Comparison of ENCODE assay signal across 23 cellular contexts in the genomic region with DNA sequence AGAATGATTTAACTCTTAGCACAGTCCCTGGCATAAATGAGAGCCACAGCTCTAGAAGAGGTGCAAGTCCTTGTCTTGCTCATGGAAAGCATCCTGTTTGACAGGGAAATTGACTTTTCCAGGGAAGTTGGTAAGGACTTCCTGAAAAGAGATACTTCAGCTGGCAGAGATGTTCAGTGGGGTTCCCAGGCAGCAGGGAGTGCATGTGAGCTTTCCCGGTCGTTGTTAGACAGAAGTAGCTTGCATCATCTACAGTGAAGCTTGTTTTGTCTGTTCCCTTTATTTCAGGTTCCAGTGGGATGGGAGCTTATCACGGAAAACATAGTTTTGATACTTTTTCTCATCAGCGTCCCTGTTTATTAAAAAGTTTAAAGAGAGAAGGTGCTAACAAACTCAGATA. TPM values are rescaled to one million over a fixed set of nuclear protein-coding genes. Genes with fewer than 3 reads are reported as not detected.
DNase-seq lines count a peak whose midpoint lies in the region; ATAC-seq and TF ChIP-seq lines count a peak whose summit lies in the region.
"Had no signal": no experiment of that assay in that cellular context is flagged by ENCODE, and none has a peak within 500 bp of the region (broad histone marks: within the 10 kb centered on the region; RNA-seq: fewer than 3 reads in every experiment).

No MANE protein-coding gene starts in this region.

- H2AFZ ChIP-seq in mammary epithelial cell (ENCODE audit: low read depth, low read length) (no peak overlapping the region), OCI-LY7 (ENCODE audit: low read length) (no peak overlapping the region)

- POLR2A ChIA-PET in MCF 10A (lab: Yijun Ruan, JAX) (interaction anchor here (0.9 to 1.8 kb wide), 4 partner anchors 14 to 56 kb away, joined by 3 to 7 read pairs (median 4); a partner anchor contains a TSS), OCI-LY7 (lab: Charles Lee) (interaction anchor here (0.7 to 1.7 kb wide), 3 partner anchors 11 to 209 kb away, joined by 3 to 4 read pairs (median 4); no protein-coding TSS in a partner anchor)

- peaks cover 6% of the 10 kb centered on the region for H3K4me1 Mint-ChIP-seq in MCF 10A (ENCODE audit: insufficient read depth, unreplicated experiment)
- H3K4me1 Mint-ChIP-seq in nephron, result peaks cover 10% of the 10 kb centered on the region

- H3K4me2 ChIP-seq in mammary epithelial cell (ENCODE audit: insufficient read depth, low read depth, low read length) (no peak overlapping the region), OCI-LY7 (ENCODE audit: low read length) (no peak overlapping the region)
- H3K4me2 ChIP-seq: BLaER1 treated with 17β-estradiol and CSF1 and Interleukin-3, amounts not matched to agents 10 nM and 100 nM had no signal

- in situ Hi-C loops in mammary epithelial cell (cut with MboI; ENCODE audit: low sequenced_read_pairs in 2 of 2), result no loop called here

- no peaks in the 10 kb centered on the region for H3K9me2 ChIP-seq in OCI-LY7 (ENCODE audit: insufficient read depth, low read length)

- H3K9ac ChIP-seq in mammary epithelial cell (ENCODE audit: insufficient read depth, low read length), result no peak overlapping the region
- H3K9ac ChIP-seq: BLaER1 treated with 17β-estradiol and CSF1 and Interleukin-3, amounts not matched to agents 10 nM and 100 nM had no signal

- no peak for TF ChIP-seq POLR2A in upper lobe of left lung (IDR thresholded peaks at IDR 0.05)

- dilution Hi-C loops in mammary epithelial cell (cut with HindIII; ENCODE audit: low sequenced_read_pairs), result loop anchor here (5.0 kb wide), 1 partner anchor 91 kb away; no protein-coding TSS in a partner anchor

- ATAC-seq in upper lobe of left lung (ENCODE audit: low FRiP score in 2 of 2) (peak in 1 of 2 donors; percentile 30), HG03521 (IDR thresholded peaks at IDR 0.05; ENCODE audit: unreplicated experiment) (no peak)

- H3K27ac Mint-ChIP-seq in MCF 10A (ENCODE audit: low read depth, unreplicated experiment) (peak overlapping the region; percentile 16), nephron (peak overlapping the region; percentile 37 to 93 (median 62))
- H3K27ac Mint-ChIP-seq: T-helper 2 cell treated with Interferon-gamma antibody and Interleukin-4, amounts not matched to agents 5 μg/mL and 100 μg/mL, for 36 hours had no signal

- peaks cover 84% of the 10 kb centered on the region for H3K36me3 Mint-ChIP-seq in MCF 10A (ENCODE audit: insufficient read depth, unreplicated experiment)
- peaks cover 56% of the 10 kb centered on the region for H3K36me3 Mint-ChIP-seq in nephron (ENCODE audit: low read depth)

- BruUV-seq in MCF 10A (replicated peaks; lab: Mats Ljungman, UMichigan) (no TSS peak), mammary epithelial cell (replicated peaks; lab: Mats Ljungman, UMichigan) (no TSS peak), OCI-LY7 (replicated peaks; lab: Mats Ljungman, UMichigan) (no TSS peak)

- H3K9me3 Mint-ChIP-seq in MCF 10A (ENCODE audit: unreplicated experiment) (no peaks in the 10 kb centered on the region), nephron (no peaks in the 10 kb centered on the region)
- H3K9me3 Mint-ChIP-seq: T-helper 2 cell treated with Interferon-gamma antibody and Interleukin-4, amounts not matched to agents 5 μg/mL and 100 μg/mL, for 36 hours had no signal

- no peak for TF ChIP-seq EP300 in upper lobe of left lung (IDR thresholded peaks at IDR 0.05)

- H3K27me3 ChIP-seq in mammary epithelial cell (ENCODE audit: insufficient read depth, low read length) (no peaks in the 10 kb centered on the region), left ventricle myocardium inferior (ENCODE audit: low read depth) (no peaks in the 10 kb centered on the region), upper lobe of left lung (no peaks in the 10 kb centered on the region)
- H3K27me3 ChIP-seq: BLaER1 treated with 17β-estradiol and CSF1 and Interleukin-3, amounts not matched to agents 10 nM and 100 nM; sigmoid colon had no signal

- WGBS in mammary epithelial cell (ENCODE audit: low coverage, missing lambda C conversion rate), result 91% methylated on average over 4 of the region's 4 CpGs
- WGBS in upper lobe of left lung, 2 donors, result 67 to 71% methylated on average over 4 of the region's 4 CpGs

- H3K9me3 ChIP-seq in mammary epithelial cell (replicated peaks; ENCODE audit: insufficient read depth, low read length), result no peaks in the 10 kb centered on the region
- H3K9me3 ChIP-seq in left ventricle myocardium inferior (replicated peaks), result no peaks in the 10 kb centered on the region
- no peaks in the 10 kb centered on the region for H3K9me3 ChIP-seq in upper lobe of left lung
- H3K9me3 ChIP-seq in OCI-LY7 (ENCODE audit: low read length), result no peaks in the 10 kb centered on the region
- H3K9me3 ChIP-seq: BLaER1 treated with 17β-estradiol and CSF1 and Interleukin-3, amounts not matched to agents 10 nM and 100 nM; sigmoid colon had no signal

- no peak for DNase-seq in MCF 10A (ENCODE audit: unreplicated experiment)
- DNase-seq in mammary epithelial cell, result no peak
- DNase-seq in left ventricle myocardium inferior, result no peak
- DNase-seq in upper lobe of left lung, result no peak
- no peak for DNase-seq in GDM1 (lab: John Stamatoyannopoulos, UW)
- no peak for DNase-seq in OCI-LY7 (ENCODE audit: low spot score)
- DNase-seq: activated CD4-positive, CD25-positive, alpha-beta regulatory T cell; activated naive CD4-positive, alpha-beta T cell treated with anti-CD3 and anti-CD28 coated beads, Interleukin-2, amount 50 U/mL, for 16 hours; activated T-cell treated with anti-CD3 and anti-CD28 coated beads, Interleukin-2, amount 50 U/mL, for 48 hours; GOT3; NCI-H1417; NCI-H2171; NCI-H69; sigmoid colon; stimulated activated CD4-positive, alpha-beta T cell treated with anti-CD3 and anti-CD28 coated beads, Interleukin-2, amount 100 ng/mL, for 24 hours; stimulated activated naive CD4-positive, alpha-beta T cell treated with Interleukin-2 at 50 U/mL for 16 hours had no signal

- H3K4me1 ChIP-seq in mammary epithelial cell (ENCODE audit: insufficient read depth, low read length), result no peaks in the 10 kb centered on the region
- H3K4me1 ChIP-seq in left ventricle myocardium inferior, result peaks cover 34% of the 10 kb centered on the region
- H3K4me1 ChIP-seq in upper lobe of left lung, result peaks cover 4 to 26% (median 18%) of the 10 kb centered on the region in 4 donors
- no peaks in the 10 kb centered on the region for H3K4me1 ChIP-seq in OCI-LY7 (ENCODE audit: insufficient read depth, low read length, poor library complexity, severe bottlenecking)
- H3K4me1 ChIP-seq: BLaER1 treated with 17β-estradiol and CSF1 and Interleukin-3, amounts not matched to agents 10 nM and 100 nM; sigmoid colon had no signal

- H4K20me1 ChIP-seq in mammary epithelial cell (ENCODE audit: insufficient read depth, low read length) (no peaks in the 10 kb centered on the region), OCI-LY7 (ENCODE audit: insufficient read depth, low read length) (no peaks in the 10 kb centered on the region)

- peaks cover 2% of the 10 kb centered on the region for H3K36me3 ChIP-seq in mammary epithelial cell (ENCODE audit: insufficient read depth, low read length)
- peaks cover 12% of the 10 kb centered on the region for H3K36me3 ChIP-seq in left ventricle myocardium inferior
- H3K36me3 ChIP-seq in upper lobe of left lung, result peaks cover 0 to 57% (median 7%) of the 10 kb centered on the region in 4 donors
- peaks cover 49% of the 10 kb centered on the region; the same call in 1 of the 2 replicates for H3K36me3 ChIP-seq in OCI-LY7 (ENCODE audit: insufficient read depth, low read length)

- H3K27me3 Mint-ChIP-seq in MCF 10A (ENCODE audit: insufficient read depth, unreplicated experiment), result no peaks in the 10 kb centered on the region
- H3K27me3 Mint-ChIP-seq in nephron (ENCODE audit: low read depth), result no peaks in the 10 kb centered on the region

- TF ChIP-seq CTCF in MCF 10A (IDR thresholded peaks at IDR 0.05; ENCODE audit: unreplicated experiment), result no peak
- TF ChIP-seq CTCF in mammary epithelial cell (conservative IDR thresholded peaks at IDR 0.05 in 1 of 2, IDR thresholded peaks at IDR 0.05 in 1 of 2; ENCODE audit: extremely low read depth in 1 of 2, insufficient read depth in 1 of 2, low read depth in 1 of 2, low read length in 2 of 2), result no peak
- no peak for TF ChIP-seq CTCF in left ventricle myocardium inferior (IDR thresholded peaks at IDR 0.05; ENCODE audit: borderline replicate concordance)
- no peak for TF ChIP-seq CTCF in nephron (IDR thresholded peaks at IDR 0.05; ENCODE audit: unreplicated experiment in 3 of 3)
- no peak for TF ChIP-seq CTCF in upper lobe of left lung (IDR thresholded peaks at IDR 0.05)
- no peak for TF ChIP-seq CTCF in OCI-LY7 (conservative IDR thresholded peaks at IDR 0.05; ENCODE audit: low read length)

- no peak overlapping the region for H3K4me3 ChIP-seq in mammary epithelial cell (replicated peaks in 1 of 3; ENCODE audit: insufficient read depth in 1 of 3, low read depth in 2 of 3, low read length in 3 of 3)
- H3K4me3 ChIP-seq in left ventricle myocardium inferior, result no peak overlapping the region
- no peak overlapping the region for H3K4me3 ChIP-seq in upper lobe of left lung
- H3K4me3 ChIP-seq in OCI-LY7 (ENCODE audit: low read depth, low read length, poor library complexity, severe bottlenecking), result no peak overlapping the region
- H3K4me3 ChIP-seq: BLaER1 treated with 17β-estradiol and CSF1 and Interleukin-3, amounts not matched to agents 10 nM and 100 nM; coronary artery; sigmoid colon had no signal

- H3K27ac ChIP-seq in mammary epithelial cell (ENCODE audit: insufficient read depth, low read depth, low read length) (no peak overlapping the region), left ventricle myocardium inferior (replicated peaks) (peak overlapping the region; percentile 63), upper lobe of left lung (peak overlapping the region in 3 of 4 donors; percentile 31 to 55 (median 39)), OCI-LY7 (ENCODE audit: low read depth, low read length, poor library complexity, severe bottlenecking) (no peak overlapping the region)
- H3K27ac ChIP-seq: BLaER1 treated with 17β-estradiol and CSF1 and Interleukin-3, amounts not matched to agents 10 nM and 100 nM had no signal

- no peaks in the 10 kb centered on the region for H3K79me2 ChIP-seq in mammary epithelial cell (ENCODE audit: insufficient read depth, low read length)
- no peaks in the 10 kb centered on the region for H3K79me2 ChIP-seq in OCI-LY7 (ENCODE audit: insufficient read depth, low read depth, low read length)

- H3K4me3 Mint-ChIP-seq in MCF 10A (ENCODE audit: unreplicated experiment), result no peak overlapping the region
- no peak overlapping the region for H3K4me3 Mint-ChIP-seq in nephron
- H3K4me3 Mint-ChIP-seq: T-helper 2 cell treated with Interferon-gamma antibody and Interleukin-4, amounts not matched to agents 5 μg/mL and 100 μg/mL, for 36 hours had no signal

- CTCF ChIA-PET in MCF 10A (lab: Yijun Ruan, JAX) (interaction anchor here (0.6 to 1.5 kb wide), 4 partner anchors 9 to 84 kb away, joined by 3 to 7 read pairs (median 3); no protein-coding TSS in a partner anchor), mammary epithelial cell (lab: Charles Lee; ENCODE audit: low non-redundant PET) (no interaction called here), OCI-LY7 (lab: Charles Lee; ENCODE audit: unreplicated experiment) (no interaction called here)

- intact Hi-C loops in MCF 10A (cut with micrococcal nuclease), result no loop called here
- intact Hi-C loops in mammary epithelial cell (cut with micrococcal nuclease), result no loop called here
- intact Hi-C loops in left ventricle myocardium inferior (cut with micrococcal nuclease), result no loop called here
- intact Hi-C loops in OCI-LY7 (cut with micrococcal nuclease; ENCODE audit: unreplicated experiment), result no loop called here

RNA-seq across cellular contexts. Expression of a gene that starts 22.9 kb away (rescaled TPM):
- 40.3 and 50.9 TPM in 2 replicates for total RNA-seq in MCF 10A (2022)
- 100 to 1,000 TPM in 1 of 2 donors, 10 to 100 TPM in 1; 59.5 to 212 TPM for total RNA-seq in mammary epithelial cell
- polyA plus RNA-seq in mammary epithelial cell, result 70.0 TPM
- polyA minus RNA-seq in mammary epithelial cell, result 158 TPM
- 65.2 TPM for total RNA-seq in left ventricle myocardium inferior
- 100 to 1,000 TPM; 116 to 313 (median 194) TPM for total RNA-seq in upper lobe of left lung
- total RNA-seq in OCI-LY7 (2014; rRNA removed; shearing (Covaris generic)), result 28.9 and 29.7 TPM in 2 replicates
- 41.1 and 47.3 TPM in 2 replicates for total RNA-seq in OCI-LY7 (2022)

RNA-seq across cellular contexts. Expression of a gene that starts 45.0 kb away (rescaled TPM):
- total RNA-seq in MCF 10A (2022), result 0.32 and 0.54 TPM in 2 replicates
- 1 to 10 TPM; 1.5 to 9.5 TPM for total RNA-seq in mammary epithelial cell
- 0.60 TPM for polyA plus RNA-seq in mammary epithelial cell
- polyA minus RNA-seq in mammary epithelial cell, result 3.0 TPM
- not detected for total RNA-seq in left ventricle myocardium inferior
- under 1 TPM in 1 of 6 donors, not detected in 5; 0.09 TPM for total RNA-seq in upper lobe of left lung
- not detected in 2 replicates for total RNA-seq in OCI-LY7 (2014; rRNA removed; shearing (Covaris generic))
- not detected in 2 replicates for total RNA-seq in OCI-LY7 (2022)
- total RNA-seq: fibroblast of villous mesenchyme, sigmoid colon, SK-MEL-5 had no signal

Comparison
In these comparisons a context has a peak if more than half of its experiments do, and no peak if none do; other contexts are left out.
1. H3K27ac ChIP-seq: peak in left ventricle myocardium inferior (single experiment) and upper lobe of left lung (3 of 4); none in mammary epithelial cell (single experiment) and OCI-LY7 (single experiment).